12 cellular contexts compared by ENCODE assay signal in genomic region chr3:65936908-65937638, GRCh38.
DNase-seq lines count a peak whose midpoint lies in the region; ATAC-seq and TF ChIP-seq lines count a peak whose summit lies in the region.
"Had no signal": no experiment of that assay in that cellular context is flagged by ENCODE, and none has a peak within 500 bp of the region (broad histone marks: within the 10 kb centered on the region; RNA-seq: fewer than 3 reads in every experiment).

No MANE protein-coding gene starts in this region.

- peak; percentile 81 for DNase-seq in KBM-7
- peak; percentile 89 for DNase-seq in dermis blood vessel endothelial cell
- peak; percentile 80 to 87 for DNase-seq in lung microvascular endothelial cell (ENCODE audit: low read depth in 2 of 2)
- no peak for DNase-seq in DMS153 treated with DMSO at 0.1 percent for 48 hours (lab: John Stamatoyannopoulos, UW; ENCODE audit: unreplicated experiment)
- DNase-seq in vagina (ENCODE audit: extremely low spot score in 2 of 2) = no peak
- DNase-seq in stimulated activated CD4-positive, alpha-beta T cell treated with anti-CD3 and anti-CD28 coated beads, Interleukin-2, amount 100 ng/mL, for 48 hours = no peak
- DNase-seq: foreskin fibroblast, NCI-H226, T-helper 9 cell had no signal

- H3K4me1 ChIP-seq in BLaER1 (peaks cover 52% of the 10 kb centered on the region), vagina (no peaks in the 10 kb centered on the region)

- no peak for ATAC-seq in HG02571 (IDR thresholded peaks at IDR 0.05; ENCODE audit: unreplicated experiment)
- ATAC-seq: activated naive CD4-positive, alpha-beta T cell treated with anti-CD3 and anti-CD28 coated beads, Interleukin-2, amount 50 U/mL, for 72 hours had no signal

- 0 out of 2 replicates have a peak, but pooled peaks cover 5% of the 10 kb centered on the region for H3K27me3 ChIP-seq in BLaER1
- H3K27me3 ChIP-seq in vagina = no peaks in the 10 kb centered on the region

- intact Hi-C loops in vagina (cut with DNase I) = no loop called here

- peak overlapping the region; percentile 64 for H3K4me2 ChIP-seq in BLaER1

- H3K36me3 ChIP-seq in BLaER1 (no peaks in the 10 kb centered on the region; the same call in 1 of the 2 replicates), vagina (no peaks in the 10 kb centered on the region)

- H3K9ac ChIP-seq in BLaER1 = no peak overlapping the region

- no peak overlapping the region for H3K4me3 ChIP-seq in BLaER1
- H3K4me3 ChIP-seq in vagina = no peak overlapping the region

- H3K9me3 ChIP-seq in BLaER1 = peaks cover 39% of the 10 kb centered on the region
- no peaks in the 10 kb centered on the region for H3K9me3 ChIP-seq in vagina

- in situ Hi-C loops in KBM-7 (cut with MboI; ENCODE audit: low pct_unique_long_range_greater_than_20kb, low sequenced_read_pairs) = no loop called here

- H4K20me1 ChIP-seq in BLaER1 = peaks cover 69% of the 10 kb centered on the region

- no peak for TF ChIP-seq CTCF in vagina (IDR thresholded peaks at IDR 0.05)

- TF ChIP-seq POLR2A in vagina (IDR thresholded peaks at IDR 0.05) = no peak

- no peak overlapping the region for H3K27ac ChIP-seq in BLaER1
- H3K27ac ChIP-seq in vagina = no peak overlapping the region

Comparison
In these comparisons a context has a peak if more than half of its experiments do, and no peak if none do; other contexts are left out.
1. DNase-seq: peak in KBM-7 (single experiment), dermis blood vessel endothelial cell (single experiment) and lung microvascular endothelial cell (2 of 2); none in DMS153 treated with DMSO at 0.1 percent for 48 hours (single experiment), vagina (0 of 2) and stimulated activated CD4-positive, alpha-beta T cell treated with anti-CD3 and anti-CD28 coated beads, Interleukin-2, amount 100 ng/mL, for 48 hours (0 of 2).